20 cellular contexts compared by ENCODE assay signal in the genomic region with DNA sequence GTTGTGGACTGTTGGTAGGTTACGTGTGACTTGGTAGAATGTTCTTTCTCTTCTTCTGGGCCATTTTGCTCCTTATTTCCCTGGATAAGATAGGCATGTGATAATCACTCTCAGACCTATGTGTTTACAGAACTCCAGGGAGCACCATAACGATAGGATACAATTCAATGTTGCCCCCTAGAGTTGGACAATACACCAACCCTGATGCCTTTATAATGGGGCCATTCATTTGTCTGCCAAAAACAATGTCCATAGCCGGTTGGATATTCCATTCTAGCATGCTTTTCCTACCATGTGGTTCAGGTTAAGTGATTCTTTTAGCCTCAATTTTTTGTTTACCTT.
DNase-seq lines count a peak whose midpoint lies in the region; ATAC-seq and TF ChIP-seq lines count a peak whose summit lies in the region.
"Had no signal": no experiment of that assay in that cellular context is flagged by ENCODE, and none has a peak within 500 bp of the region (broad histone marks: within the 10 kb centered on the region; RNA-seq: fewer than 3 reads in every experiment).

No MANE protein-coding gene starts in this region.

- no peaks in the 10 kb centered on the region for H3K9me3 ChIP-seq in BE2C
- no peaks in the 10 kb centered on the region for H3K9me3 ChIP-seq in RWPE2 (ENCODE audit: severe bottlenecking)
- H3K9me3 ChIP-seq: neutrophil, spleen had no signal

- H3K27ac ChIP-seq in RWPE2 (ENCODE audit: poor library complexity, severe bottlenecking) (peak overlapping the region; percentile 14), substantia nigra (ENCODE audit: low read depth, low read length, poor library complexity, severe bottlenecking) (no peak overlapping the region)
- H3K27ac ChIP-seq: cardiac muscle cell, neutrophil, spleen had no signal

- H3K27me3 ChIP-seq in BE2C: no peaks in the 10 kb centered on the region
- H3K27me3 ChIP-seq in RWPE2 (ENCODE audit: insufficient read depth, poor library complexity, severe bottlenecking): no peaks in the 10 kb centered on the region
- H3K27me3 ChIP-seq: cardiac muscle cell, neutrophil, spleen had no signal

- H3K36me3 ChIP-seq in BE2C (no peaks in the 10 kb centered on the region), RWPE2 (ENCODE audit: low read depth) (no peaks in the 10 kb centered on the region)
- H3K36me3 ChIP-seq: cardiac muscle cell, neutrophil, spleen had no signal

- no peak for DNase-seq in BE2C
- DNase-seq in HT-29 (ENCODE audit: low spot score): peak; percentile 20
- DNase-seq in RWPE2 (ENCODE audit: low spot score): no peak
- no peak for DNase-seq in left colon
- DNase-seq in DMS114 treated with DMSO at 0.1 percent for 48 hours (lab: John Stamatoyannopoulos, UW; ENCODE audit: unreplicated experiment): no peak
- no peak for DNase-seq in ecto neural progenitor cell (ENCODE audit: low spot score)
- no peak for DNase-seq in substantia nigra (lab: John Stamatoyannopoulos, UW)
- DNase-seq in SKM-1 treated with dmso at 0.1 percent for 144 hours (lab: John Stamatoyannopoulos, UW; ENCODE audit: unreplicated experiment): no peak
- DNase-seq: activated CD4-positive, alpha-beta T cell treated with anti-CD3 and anti-CD28 coated beads, Interleukin-2, amount 50 U/mL, for 1 hour; CD4-positive, alpha-beta T cell; DMS79 treated with DMSO at 0.1 percent for 48 hours; head of caudate nucleus; immature natural killer cell; NK-92 treated with Interleukin-12 subunit alpha and Interleukin-12 subunit beta, amount 100 ng/mL, for 24 hours; spleen; stimulated activated CD8-positive, alpha-beta memory T cell treated with anti-CD3 and anti-CD28 coated beads, Interleukin-4, amount 100 ng/mL, for 48 hours; T-helper 1 cell had no signal

- ATAC-seq in RWPE2 (ENCODE audit: low read depth): no peak
- peak; percentile 34 for ATAC-seq in left colon
- ATAC-seq: Right ventricle myocardium inferior had no signal

- TF ChIP-seq CTCF in BE2C (IDR thresholded peaks at IDR 0.05; ENCODE audit: low read depth, low read length) (0 out of 2 replicates have a peak, but pooled peaks have one; percentile 2), RWPE2 (IDR thresholded peaks at IDR 0.05; ENCODE audit: poor library complexity, severe bottlenecking) (no peak)

- H3K4me3 ChIP-seq in BE2C (ENCODE audit: low read depth, low read length): no peak overlapping the region
- H3K4me3 ChIP-seq in RWPE2 (ENCODE audit: severe bottlenecking): no peak overlapping the region
- H3K4me3 ChIP-seq: cardiac muscle cell, spleen had no signal

- H3K4me1 ChIP-seq in BE2C: no peaks in the 10 kb centered on the region
- peaks cover 11% of the 10 kb centered on the region for H3K4me1 ChIP-seq in RWPE2 (ENCODE audit: insufficient read depth, poor library complexity, severe bottlenecking)
- H3K4me1 ChIP-seq: spleen had no signal

- intact Hi-C loops in left colon (cut with DNase I, micrococcal nuclease): no loop called here
